ENCODE assay signal across 28 cellular contexts in the genomic region with DNA sequence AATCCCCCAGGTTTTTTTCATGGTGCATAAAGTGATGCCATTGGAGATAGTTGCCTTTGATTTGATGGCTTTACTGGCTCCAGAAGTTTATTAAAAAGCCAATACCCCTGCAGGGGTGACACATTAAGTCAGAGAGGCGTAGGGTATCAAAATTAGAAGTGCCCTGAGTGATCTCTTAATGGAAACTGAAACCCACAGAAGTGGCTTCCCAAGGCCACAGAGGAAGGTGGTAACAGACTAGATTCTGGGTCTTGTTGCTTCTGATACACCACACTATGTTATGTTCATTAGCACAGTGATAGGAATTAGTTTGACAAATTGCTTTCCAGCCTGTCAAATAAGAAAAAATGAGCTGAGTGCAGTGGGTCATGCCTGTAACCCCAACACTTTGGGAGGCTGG.
DNase-seq lines count a peak whose midpoint lies in the region; ATAC-seq and TF ChIP-seq lines count a peak whose summit lies in the region.
"Had no signal": no experiment of that assay in that cellular context is flagged by ENCODE, and none has a peak within 500 bp of the region (broad histone marks: within the 10 kb centered on the region; RNA-seq: fewer than 3 reads in every experiment).

No MANE protein-coding gene starts in this region.

- TF ChIP-seq RAD21 in neural cell (conservative IDR thresholded peaks at IDR 0.05): no peak

- H3K36me3 Mint-ChIP-seq in activated CD4-positive, alpha-beta T cell treated with anti-CD3 and anti-CD28 coated beads for 36 hours (ENCODE audit: low read depth): no peaks in the 10 kb centered on the region
- H3K36me3 Mint-ChIP-seq in activated CD8-positive, alpha-beta T cell treated with anti-CD3 and anti-CD28 coated beads for 36 hours (ENCODE audit: low read depth): no peaks in the 10 kb centered on the region

- no peak for TF ChIP-seq EP300 in neural cell (conservative IDR thresholded peaks at IDR 0.05; ENCODE audit: poor library complexity, severe bottlenecking)

- POLR2A ChIA-PET in activated CD4-positive, alpha-beta T cell treated with anti-CD3 and anti-CD28 coated beads for 36 hours (lab: Charles Lee): no interaction called here
- POLR2A ChIA-PET in activated CD8-positive, alpha-beta T cell treated with anti-CD3 and anti-CD28 coated beads for 36 hours (lab: Charles Lee): interaction anchor here (0.8 kb wide), 1 partner anchor 11 kb away, joined by 3 read pairs; no protein-coding TSS in a partner anchor

- TF ChIP-seq CTCF in GM12865 (IDR thresholded peaks at IDR 0.05; ENCODE audit: insufficient read depth, low read depth, low read length, missing control alignments) (no peak), neural cell (IDR thresholded peaks at IDR 0.05; ENCODE audit: poor library complexity, severe bottlenecking) (no peak)
- TF ChIP-seq CTCF in activated CD8-positive, alpha-beta T cell treated with anti-CD3 and anti-CD28 coated beads for 36 hours (IDR thresholded peaks at IDR 0.05): no peak

- DNase-seq in activated CD4-positive, alpha-beta T cell treated with anti-CD3 and anti-CD28 coated beads for 36 hours: peak; percentile 10
- no peak for DNase-seq in activated CD4-positive, alpha-beta T cell treated with anti-CD3 and anti-CD28 coated beads for 48 hours
- DNase-seq in GM12865 (ENCODE audit: low read depth) (peak; percentile 22), UCSD-AML1 (lab: John Stamatoyannopoulos, UW; ENCODE audit: unreplicated experiment) (no peak)
- peak; percentile 24 for DNase-seq in activated CD8-positive, alpha-beta T cell treated with anti-CD3 and anti-CD28 coated beads for 36 hours
- DNase-seq: 8988T, ACHN, BE2C, Calu3, DMS79 treated with DMSO at 0.1 percent for 48 hours, GF-D8, GOT3, HFFc6, KBM-7, NCI-H1092, NCI-H1417 treated with DMSO at 0.1 percent for 48 hours, NCI-H1694 treated with DMSO at 0.1 percent for 48 hours, NCI-H2081, NCI-H2171 treated with DMSO at 0.1 percent for 48 hours, NCI-H345, NCI-H510A treated with DMSO at 0.1 percent for 48 hours, PC-9, SJCRH30 had no signal

- no peak overlapping the region for H3K27ac Mint-ChIP-seq in activated CD4-positive, alpha-beta T cell treated with anti-CD3 and anti-CD28 coated beads for 36 hours
- H3K27ac Mint-ChIP-seq in activated CD8-positive, alpha-beta T cell treated with anti-CD3 and anti-CD28 coated beads for 36 hours: no peak overlapping the region
- H3K27ac Mint-ChIP-seq: HFFc6 had no signal

- H3K36me3 ChIP-seq in neural cell (ENCODE audit: insufficient read depth, low read length): no peaks in the 10 kb centered on the region
- H3K36me3 ChIP-seq: BE2C, HAP-1, SJCRH30 had no signal

- no peak overlapping the region for H3K4me3 ChIP-seq in GM12865 (ENCODE audit: low read depth, low read length)
- H3K4me3 ChIP-seq in neural cell (ENCODE audit: low read length): no peak overlapping the region
- H3K4me3 ChIP-seq: HAP-1, PC-9, SJCRH30 had no signal

- no peak overlapping the region for H3K9ac ChIP-seq in neural cell (ENCODE audit: low read length)

- H3K9me3 ChIP-seq in neural cell (ENCODE audit: low read length): no peaks in the 10 kb centered on the region
- H3K9me3 ChIP-seq: BE2C, HAP-1, SJCRH30 had no signal

- no peaks in the 10 kb centered on the region for H4K20me1 ChIP-seq in neural cell (ENCODE audit: insufficient read depth)

- H3K9me3 Mint-ChIP-seq in activated CD4-positive, alpha-beta T cell treated with anti-CD3 and anti-CD28 coated beads for 36 hours (ENCODE audit: low read depth): no peaks in the 10 kb centered on the region
- H3K9me3 Mint-ChIP-seq in activated CD8-positive, alpha-beta T cell treated with anti-CD3 and anti-CD28 coated beads for 36 hours: no peaks in the 10 kb centered on the region
- H3K9me3 Mint-ChIP-seq: HFFc6 had no signal

- H3K27me3 Mint-ChIP-seq in activated CD4-positive, alpha-beta T cell treated with anti-CD3 and anti-CD28 coated beads for 36 hours: peaks cover 6% of the 10 kb centered on the region
- peaks cover 5% of the 10 kb centered on the region for H3K27me3 Mint-ChIP-seq in activated CD8-positive, alpha-beta T cell treated with anti-CD3 and anti-CD28 coated beads for 36 hours

- intact Hi-C loops in activated CD4-positive, alpha-beta T cell treated with anti-CD3 and anti-CD28 coated beads for 36 hours (cut with DNase I, micrococcal nuclease): no loop called here
- intact Hi-C loops in activated CD8-positive, alpha-beta T cell treated with anti-CD3 and anti-CD28 coated beads for 36 hours (cut with micrococcal nuclease): no loop called here

- no peak overlapping the region for H3K4me2 ChIP-seq in neural cell (ENCODE audit: low read length)
- H3K4me2 ChIP-seq: PC-9 had no signal

- no peaks in the 10 kb centered on the region for H3K9me2 ChIP-seq in neural cell (ENCODE audit: insufficient read depth, low read length)

- no peaks in the 10 kb centered on the region for H3F3A ChIP-seq in neural cell (ENCODE audit: insufficient read depth, low read length, poor library complexity, severe bottlenecking)

- H3K27me3 ChIP-seq in neural cell (ENCODE audit: insufficient read depth, low read depth, low read length): no peaks in the 10 kb centered on the region
- H3K27me3 ChIP-seq: BE2C, SJCRH30 had no signal

- no peak overlapping the region for H3K4me3 Mint-ChIP-seq in activated CD4-positive, alpha-beta T cell treated with anti-CD3 and anti-CD28 coated beads for 36 hours
- no peak overlapping the region for H3K4me3 Mint-ChIP-seq in activated CD8-positive, alpha-beta T cell treated with anti-CD3 and anti-CD28 coated beads for 36 hours
- H3K4me3 Mint-ChIP-seq: HFFc6 had no signal

- H2AFZ ChIP-seq in neural cell (ENCODE audit: low read depth, low read length): no peak overlapping the region
- H2AFZ ChIP-seq: PC-9 had no signal

- peak; percentile 47 for ATAC-seq in activated CD4-positive, alpha-beta T cell treated with anti-CD3 and anti-CD28 coated beads for 36 hours
- ATAC-seq in activated CD8-positive, alpha-beta T cell treated with anti-CD3 and anti-CD28 coated beads for 36 hours: peak; percentile 49
- ATAC-seq in activated CD4-positive, CD25-positive, alpha-beta regulatory T cell treated with anti-CD3 and anti-CD28 coated beads, Interleukin-2, amount 50 U/mL, for 24 hours: no peak
- ATAC-seq: Right ventricle myocardium inferior, SK-N-SH treated with all-trans-retinoic acid at 6 μM for 48 hours had no signal

- no peaks in the 10 kb centered on the region for H3K4me1 Mint-ChIP-seq in activated CD4-positive, alpha-beta T cell treated with anti-CD3 and anti-CD28 coated beads for 36 hours
- H3K4me1 Mint-ChIP-seq in activated CD8-positive, alpha-beta T cell treated with anti-CD3 and anti-CD28 coated beads for 36 hours (ENCODE audit: low read depth): no peaks in the 10 kb centered on the region

- CTCF ChIA-PET in activated CD4-positive, alpha-beta T cell treated with anti-CD3 and anti-CD28 coated beads for 36 hours (lab: Charles Lee): no interaction called here
- CTCF ChIA-PET in activated CD8-positive, alpha-beta T cell treated with anti-CD3 and anti-CD28 coated beads for 36 hours (lab: Charles Lee): no interaction called here

- H3K27ac ChIP-seq in neural cell (ENCODE audit: low read length): peak overlapping the region; percentile 62
- H3K27ac ChIP-seq: PC-9, SJCRH30 had no signal

- no peaks in the 10 kb centered on the region for H3K79me2 ChIP-seq in neural cell (replicated peaks; ENCODE audit: insufficient read depth, low read length)

TF ChIP-seq in neural cell, 6 proteins besides CTCF, POLR2A, EP300 and RAD21:
- TF ChIP-seq MXI1 (conservative IDR thresholded peaks at IDR 0.05; ENCODE audit: poor library complexity, severe bottlenecking) (no peak), SMC3 (conservative IDR thresholded peaks at IDR 0.05; ENCODE audit: poor library complexity) (no peak), TAF1 (IDR thresholded peaks at IDR 0.05; ENCODE audit: low read depth) (no peak), EZH2 (IDR thresholded peaks at IDR 0.05; ENCODE audit: borderline replicate concordance, insufficient read depth, low read length, poor library complexity, severe bottlenecking) (no peak), POLR2AphosphoS5 (IDR thresholded peaks at IDR 0.05) (no peak)
- TF ChIP-seq, protein P1, sequence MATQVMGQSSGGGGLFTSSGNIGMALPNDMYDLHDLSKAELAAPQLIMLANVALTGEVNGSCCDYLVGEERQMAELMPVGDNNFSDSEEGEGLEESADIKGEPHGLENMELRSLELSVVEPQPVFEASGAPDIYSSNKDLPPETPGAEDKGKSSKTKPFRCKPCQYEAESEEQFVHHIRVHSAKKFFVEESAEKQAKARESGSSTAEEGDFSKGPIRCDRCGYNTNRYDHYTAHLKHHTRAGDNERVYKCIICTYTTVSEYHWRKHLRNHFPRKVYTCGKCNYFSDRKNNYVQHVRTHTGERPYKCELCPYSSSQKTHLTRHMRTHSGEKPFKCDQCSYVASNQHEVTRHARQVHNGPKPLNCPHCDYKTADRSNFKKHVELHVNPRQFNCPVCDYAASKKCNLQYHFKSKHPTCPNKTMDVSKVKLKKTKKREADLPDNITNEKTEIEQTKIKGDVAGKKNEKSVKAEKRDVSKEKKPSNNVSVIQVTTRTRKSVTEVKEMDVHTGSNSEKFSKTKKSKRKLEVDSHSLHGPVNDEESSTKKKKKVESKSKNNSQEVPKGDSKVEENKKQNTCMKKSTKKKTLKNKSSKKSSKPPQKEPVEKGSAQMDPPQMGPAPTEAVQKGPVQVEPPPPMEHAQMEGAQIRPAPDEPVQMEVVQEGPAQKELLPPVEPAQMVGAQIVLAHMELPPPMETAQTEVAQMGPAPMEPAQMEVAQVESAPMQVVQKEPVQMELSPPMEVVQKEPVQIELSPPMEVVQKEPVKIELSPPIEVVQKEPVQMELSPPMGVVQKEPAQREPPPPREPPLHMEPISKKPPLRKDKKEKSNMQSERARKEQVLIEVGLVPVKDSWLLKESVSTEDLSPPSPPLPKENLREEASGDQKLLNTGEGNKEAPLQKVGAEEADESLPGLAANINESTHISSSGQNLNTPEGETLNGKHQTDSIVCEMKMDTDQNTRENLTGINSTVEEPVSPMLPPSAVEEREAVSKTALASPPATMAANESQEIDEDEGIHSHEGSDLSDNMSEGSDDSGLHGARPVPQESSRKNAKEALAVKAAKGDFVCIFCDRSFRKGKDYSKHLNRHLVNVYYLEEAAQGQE (IDR thresholded peaks at IDR 0.05; ENCODE audit: borderline replicate concordance): no peak
TF ChIP-seq in neural cell: peak in this region for 0.

Comparison
In these comparisons a context has a peak if more than half of its experiments do, and no peak if none do; other contexts are left out.
1. DNase-seq: peak in activated CD4-positive, alpha-beta T cell treated with anti-CD3 and anti-CD28 coated beads for 36 hours (single experiment), GM12865 (single experiment) and activated CD8-positive, alpha-beta T cell treated with anti-CD3 and anti-CD28 coated beads for 36 hours (single experiment); none in activated CD4-positive, alpha-beta T cell treated with anti-CD3 and anti-CD28 coated beads for 48 hours (single experiment) and UCSD-AML1 (single experiment).
2. ATAC-seq: peak in activated CD4-positive, alpha-beta T cell treated with anti-CD3 and anti-CD28 coated beads for 36 hours (single experiment) and activated CD8-positive, alpha-beta T cell treated with anti-CD3 and anti-CD28 coated beads for 36 hours (single experiment); none in activated CD4-positive, CD25-positive, alpha-beta regulatory T cell treated with anti-CD3 and anti-CD28 coated beads, Interleukin-2, amount 50 U/mL, for 24 hours (0 of 2).